ENCODE assay signal across 28 cellular contexts in genomic region chr16:72679856-72680255, GRCh38.
"Had no signal": no experiment of that assay in that cellular context is flagged by ENCODE, and none has a peak within 500 bp of the region (broad histone marks: within the 10 kb centered on the region; RNA-seq: fewer than 3 reads in every experiment).

No MANE protein-coding gene starts in this region.

- H3K27me3 Mint-ChIP-seq: stimulated activated memory B cell treated with anti-CD40 and anti-IgM and Interleukin-4, amounts not matched to agents 10 μg/mL and 1 μg/mL and 100 μg/mL, for 72 hours; stimulated activated naive B cell treated with anti-CD40 and anti-IgM and Interleukin-4, amounts not matched to agents 10 μg/mL and 1 μg/mL and 100 μg/mL, for 72 hours; stimulated activated naive CD8-positive, alpha-beta T cell treated with anti-CD3 and anti-CD28 coated beads, Interleukin-15, amount 100 ng/mL, for 72 hours; stimulated activated naive CD8-positive, alpha-beta T cell treated with anti-CD3 and anti-CD28 coated beads, Interleukin-15, Interleukin-2, amounts not matched to agents 100 ng/mL and 50 ng/mL, for 24 hours; type B pancreatic cell had no signal

- FAIRE-seq: urothelium cell line had no signal

- ATAC-seq: stimulated activated effector memory CD8-positive, alpha-beta T cell treated with anti-CD3 and anti-CD28 coated beads, Interleukin-12 subunit alpha, Interleukin-12 subunit beta, amount 100 ng/mL, for 72 hours; stimulated activated memory B cell treated with anti-CD40 and anti-IgM and Interleukin-4, amounts not matched to agents 10 μg/mL and 1 μg/mL and 100 μg/mL, for 72 hours; stimulated activated naive B cell treated with anti-CD40 and anti-IgM and Interleukin-4, amounts not matched to agents 10 μg/mL and 1 μg/mL and 100 μg/mL, for 72 hours; stimulated activated naive CD8-positive, alpha-beta T cell treated with anti-CD3 and anti-CD28 coated beads, Interleukin-15, amount 100 ng/mL, for 72 hours; stimulated activated naive CD8-positive, alpha-beta T cell treated with anti-CD3 and anti-CD28 coated beads, Interleukin-15, Interleukin-2, amounts not matched to agents 100 U/mL and 50 U/mL, for 24 hours; upper lobe of right lung had no signal

- H3K9me3 Mint-ChIP-seq: stimulated activated effector memory CD8-positive, alpha-beta T cell treated with anti-CD3 and anti-CD28 coated beads, Interleukin-12 subunit alpha, Interleukin-12 subunit beta, amount 100 ng/mL, for 72 hours; stimulated activated naive CD8-positive, alpha-beta T cell treated with anti-CD3 and anti-CD28 coated beads, Interleukin-15, Interleukin-2, amounts not matched to agents 100 ng/mL and 50 ng/mL, for 24 hours had no signal

- H3K27me3 ChIP-seq: stomach, suprapubic skin, testis, thyroid gland, tibial artery, tibial nerve, transverse colon, upper lobe of left lung, upper lobe of right lung, vagina had no signal

- H3K4me3 Mint-ChIP-seq: stimulated activated effector memory CD8-positive, alpha-beta T cell treated with anti-CD3 and anti-CD28 coated beads, Interleukin-12 subunit alpha, Interleukin-12 subunit beta, amount 100 ng/mL, for 72 hours; stimulated activated memory B cell treated with anti-CD40 and anti-IgM and Interleukin-4, amounts not matched to agents 10 μg/mL and 1 μg/mL and 100 μg/mL, for 72 hours; stimulated activated naive B cell treated with anti-CD40 and anti-IgM and Interleukin-4, amounts not matched to agents 10 μg/mL and 1 μg/mL and 100 μg/mL, for 72 hours; stimulated activated naive CD8-positive, alpha-beta T cell treated with anti-CD3 and anti-CD28 coated beads, Interleukin-15, amount 100 ng/mL, for 72 hours; stimulated activated naive CD8-positive, alpha-beta T cell treated with anti-CD3 and anti-CD28 coated beads, Interleukin-15, Interleukin-2, amounts not matched to agents 100 ng/mL and 50 ng/mL, for 24 hours; type B pancreatic cell had no signal

- H3K36me3 ChIP-seq: stomach, suprapubic skin, thoracic aorta, thyroid gland, tibial artery, tibial nerve, transverse colon, upper lobe of left lung, upper lobe of right lung, vagina had no signal

- H3K27ac Mint-ChIP-seq: stimulated activated effector memory CD8-positive, alpha-beta T cell treated with anti-CD3 and anti-CD28 coated beads, Interleukin-12 subunit alpha, Interleukin-12 subunit beta, amount 100 ng/mL, for 72 hours; stimulated activated memory B cell treated with anti-CD40 and anti-IgM and Interleukin-4, amounts not matched to agents 10 μg/mL and 1 μg/mL and 100 μg/mL, for 72 hours; stimulated activated naive B cell treated with anti-CD40 and anti-IgM and Interleukin-4, amounts not matched to agents 10 μg/mL and 1 μg/mL and 100 μg/mL, for 72 hours; stimulated activated naive CD8-positive, alpha-beta T cell treated with anti-CD3 and anti-CD28 coated beads, Interleukin-15, amount 100 ng/mL, for 72 hours; stimulated activated naive CD8-positive, alpha-beta T cell treated with anti-CD3 and anti-CD28 coated beads, Interleukin-15, Interleukin-2, amounts not matched to agents 100 ng/mL and 50 ng/mL, for 24 hours; type B pancreatic cell had no signal

- DNase-seq: stimulated activated CD4-positive, alpha-beta T cell treated with anti-CD3 and anti-CD28 coated beads, Interleukin-2, amount 100 ng/mL, for 48 hours; stimulated activated CD4-positive, alpha-beta T cell treated with anti-CD3 and anti-CD28 coated beads, Interleukin-4, amount 100 ng/mL, for 1 hour; stimulated activated CD4-positive, alpha-beta T cell treated with anti-CD3 and anti-CD28 coated beads, Interleukin-4, amount 100 ng/mL, for 24 hours; stimulated activated CD4-positive, alpha-beta T cell treated with anti-CD3 and anti-CD28 coated beads, Interleukin-4, amount 100 ng/mL, for 4 hours; stimulated activated CD8-positive, alpha-beta memory T cell treated with anti-CD3 and anti-CD28 coated beads, Interleukin-4, amount 100 ng/mL, for 48 hours; stimulated activated naive B cell treated with anti-CD40 and anti-IgM and Interleukin-4, amounts not matched to agents 10 μg/mL and 1 μg/mL and 100 μg/mL, for 72 hours; stimulated activated naive CD4-positive, alpha-beta T cell; stimulated activated naive CD4-positive, alpha-beta T cell treated with Interleukin-2 at 50 U/mL for 16 hours; stimulated activated naive CD8-positive, alpha-beta T cell treated with anti-CD3 and anti-CD28 coated beads, Interleukin-15, amount 100 ng/mL, for 72 hours; stimulated activated naive CD8-positive, alpha-beta T cell treated with anti-CD3 and anti-CD28 coated beads, Interleukin-15, Interleukin-2, amounts not matched to agents 100 U/mL and 50 U/mL, for 24 hours; stomach; substantia nigra; testis; thyroid gland; tibial artery; transverse colon; trophoblast cell; upper lobe of left lung; upper lobe of right lung had no signal

- H3K4me3 ChIP-seq: stomach, suprapubic skin, testis, thoracic aorta, thyroid gland, tibial artery, tibial nerve, transverse colon, upper lobe of left lung, upper lobe of right lung, vagina had no signal

- H3K4me1 ChIP-seq: stomach, suprapubic skin, testis, thyroid gland, tibial artery, tibial nerve, upper lobe of left lung, upper lobe of right lung, vagina had no signal

- H3K4me1 Mint-ChIP-seq: stimulated activated effector memory CD8-positive, alpha-beta T cell treated with anti-CD3 and anti-CD28 coated beads, Interleukin-12 subunit alpha, Interleukin-12 subunit beta, amount 100 ng/mL, for 72 hours; stimulated activated memory B cell treated with anti-CD40 and anti-IgM and Interleukin-4, amounts not matched to agents 10 μg/mL and 1 μg/mL and 100 μg/mL, for 72 hours; stimulated activated naive B cell treated with anti-CD40 and anti-IgM and Interleukin-4, amounts not matched to agents 10 μg/mL and 1 μg/mL and 100 μg/mL, for 72 hours; stimulated activated naive CD8-positive, alpha-beta T cell treated with anti-CD3 and anti-CD28 coated beads, Interleukin-15, amount 100 ng/mL, for 72 hours had no signal

- H3K9me3 ChIP-seq: stomach, suprapubic skin, testis, thoracic aorta, thyroid gland, tibial artery, transverse colon, upper lobe of left lung, upper lobe of right lung, vagina had no signal

- H3K27ac ChIP-seq: stomach, suprapubic skin, testis, thoracic aorta, thyroid gland, tibial artery, tibial nerve, transverse colon, upper lobe of left lung, upper lobe of right lung, vagina had no signal

- H3K36me3 Mint-ChIP-seq: stimulated activated effector memory CD8-positive, alpha-beta T cell treated with anti-CD3 and anti-CD28 coated beads, Interleukin-12 subunit alpha, Interleukin-12 subunit beta, amount 100 ng/mL, for 72 hours; stimulated activated memory B cell treated with anti-CD40 and anti-IgM and Interleukin-4, amounts not matched to agents 10 μg/mL and 1 μg/mL and 100 μg/mL, for 72 hours; stimulated activated naive B cell treated with anti-CD40 and anti-IgM and Interleukin-4, amounts not matched to agents 10 μg/mL and 1 μg/mL and 100 μg/mL, for 72 hours had no signal
